21 cellular contexts compared by ENCODE assay signal in genomic region chr7:5349437-5350173, GRCh38.
DNase-seq lines count a peak whose midpoint lies in the region; ATAC-seq and TF ChIP-seq lines count a peak whose summit lies in the region.
"Had no signal": no experiment of that assay in that cellular context is flagged by ENCODE, and none has a peak within 500 bp of the region (broad histone marks: within the 10 kb centered on the region; RNA-seq: fewer than 3 reads in every experiment).

No MANE protein-coding gene starts in this region.

- no peak overlapping the region for H3K4me3 Mint-ChIP-seq in brain
- no peak overlapping the region for H3K4me3 Mint-ChIP-seq in activated naive CD8-positive, alpha-beta T cell treated with anti-CD3 and anti-CD28 coated beads, Interleukin-2, amount 50 U/mL, for 24 hours
- H3K4me3 Mint-ChIP-seq: activated naive CD8-positive, alpha-beta T cell treated with anti-CD3 and anti-CD28 coated beads for 36 hours; activated T-helper 1 cell treated with anti-CD3 and anti-CD28 coated beads, Interleukin-12 subunit alpha, Interleukin-12 subunit beta, Interleukin-2, Interleukin-4 antibody, amounts not matched to agents 30 ng/mL and 10 ng/mL and 1 ng/mL, durations not matched to agents 14 hours and 24 hours and 36 hours; CD14-positive monocyte; immature natural killer cell had no signal

- peak overlapping the region in 3 of 5 experiments; percentile 72 to 88 (median 73) for H3K27ac Mint-ChIP-seq in brain
- H3K27ac Mint-ChIP-seq in activated naive CD8-positive, alpha-beta T cell treated with anti-CD3 and anti-CD28 coated beads, Interleukin-2, amount 50 U/mL, for 24 hours: no peak overlapping the region
- H3K27ac Mint-ChIP-seq: activated naive CD8-positive, alpha-beta T cell treated with anti-CD3 and anti-CD28 coated beads for 36 hours; activated T-helper 1 cell treated with anti-CD3 and anti-CD28 coated beads, Interleukin-12 subunit alpha, Interleukin-12 subunit beta, Interleukin-2, Interleukin-4 antibody, amounts not matched to agents 30 ng/mL and 10 ng/mL and 1 ng/mL, durations not matched to agents 14 hours and 24 hours and 36 hours; immature natural killer cell had no signal

- H3K4me3 ChIP-seq in H7 (ENCODE audit: insufficient read depth, low read depth, low read length): peak overlapping the region; percentile 17; the same call in 1 of the 2 replicates
- H3K4me3 ChIP-seq: HAP-1, left ventricle myocardium inferior, right atrium auricular region had no signal

- peaks cover 32% of the 10 kb centered on the region for H3K4me1 Mint-ChIP-seq in brain
- H3K4me1 Mint-ChIP-seq in activated naive CD8-positive, alpha-beta T cell treated with anti-CD3 and anti-CD28 coated beads, Interleukin-2, amount 50 U/mL, for 24 hours: peaks cover 5% of the 10 kb centered on the region
- H3K4me1 Mint-ChIP-seq: CD14-positive monocyte had no signal

- H3K9me3 Mint-ChIP-seq in brain: peaks cover 4 to 13% (median 5%) of the 10 kb centered on the region in 5 experiments
- no peaks in the 10 kb centered on the region for H3K9me3 Mint-ChIP-seq in activated naive CD8-positive, alpha-beta T cell treated with anti-CD3 and anti-CD28 coated beads, Interleukin-2, amount 50 U/mL, for 24 hours
- H3K9me3 Mint-ChIP-seq: CD14-positive monocyte, immature natural killer cell had no signal

- no peak for TF ChIP-seq CTCF in brain (conservative IDR thresholded peaks at IDR 0.05)

- peaks cover 73% of the 10 kb centered on the region for H3K36me3 Mint-ChIP-seq in brain
- peaks cover 21% of the 10 kb centered on the region for H3K36me3 Mint-ChIP-seq in activated naive CD8-positive, alpha-beta T cell treated with anti-CD3 and anti-CD28 coated beads, Interleukin-2, amount 50 U/mL, for 24 hours (ENCODE audit: low read depth)

- DNase-seq in H7: peak; percentile 83
- peak; percentile 77 for DNase-seq in islet precursor cell
- peak; percentile 42 for DNase-seq in retina
- DNase-seq in NCI-H2227 treated with DMSO at 0.1 percent for 48 hours (lab: John Stamatoyannopoulos, UW): no peak
- no peak for DNase-seq in activated naive CD8-positive, alpha-beta T cell treated with anti-CD3 and anti-CD28 coated beads, Interleukin-2, amount 50 U/mL, for 24 hours
- DNase-seq: activated CD4-positive, alpha-beta T cell treated with anti-CD3 and anti-CD28 coated beads, Interleukin-2, amount 50 U/mL, for 1 hour; activated naive CD8-positive, alpha-beta T cell treated with anti-CD3 and anti-CD28 coated beads for 36 hours; effector memory CD4-positive, alpha-beta T cell; immature natural killer cell; left ventricle myocardium inferior; NCI-H1694; NCI-H2171 treated with DMSO at 0.1 percent for 48 hours; NCI-H526 had no signal

- no peak for ATAC-seq in HG02981 (IDR thresholded peaks at IDR 0.05; ENCODE audit: unreplicated experiment)
- ATAC-seq in activated naive CD8-positive, alpha-beta T cell treated with anti-CD3 and anti-CD28 coated beads, Interleukin-2, amount 50 U/mL, for 24 hours: no peak
- no peak for ATAC-seq in HG02973 (IDR thresholded peaks at IDR 0.05; ENCODE audit: unreplicated experiment)

- peaks cover 10% of the 10 kb centered on the region; the same call in 1 of the 2 replicates for H3K27me3 ChIP-seq in H7 (ENCODE audit: control insufficient read depth, insufficient read depth, low read length)
- H3K27me3 ChIP-seq: neutrophil, right atrium auricular region had no signal

- H3K36me3 ChIP-seq in H7 (replicated peaks; ENCODE audit: control insufficient read depth, insufficient read depth, low read length): no peaks in the 10 kb centered on the region

- H3K27me3 Mint-ChIP-seq in brain: peaks cover 3% of the 10 kb centered on the region
- no peaks in the 10 kb centered on the region for H3K27me3 Mint-ChIP-seq in activated naive CD8-positive, alpha-beta T cell treated with anti-CD3 and anti-CD28 coated beads, Interleukin-2, amount 50 U/mL, for 24 hours
- H3K27me3 Mint-ChIP-seq: activated naive CD8-positive, alpha-beta T cell treated with anti-CD3 and anti-CD28 coated beads for 36 hours had no signal

Comparison
In these comparisons a context has a peak if more than half of its experiments do, and no peak if none do; other contexts are left out.
1. DNase-seq: peak in H7 (single experiment), islet precursor cell (single experiment) and retina (single experiment); none in NCI-H2227 treated with DMSO at 0.1 percent for 48 hours (single experiment) and activated naive CD8-positive, alpha-beta T cell treated with anti-CD3 and anti-CD28 coated beads, Interleukin-2, amount 50 U/mL, for 24 hours (single experiment).